ENCODE assay signal across 3 cellular contexts in the genomic region with DNA sequence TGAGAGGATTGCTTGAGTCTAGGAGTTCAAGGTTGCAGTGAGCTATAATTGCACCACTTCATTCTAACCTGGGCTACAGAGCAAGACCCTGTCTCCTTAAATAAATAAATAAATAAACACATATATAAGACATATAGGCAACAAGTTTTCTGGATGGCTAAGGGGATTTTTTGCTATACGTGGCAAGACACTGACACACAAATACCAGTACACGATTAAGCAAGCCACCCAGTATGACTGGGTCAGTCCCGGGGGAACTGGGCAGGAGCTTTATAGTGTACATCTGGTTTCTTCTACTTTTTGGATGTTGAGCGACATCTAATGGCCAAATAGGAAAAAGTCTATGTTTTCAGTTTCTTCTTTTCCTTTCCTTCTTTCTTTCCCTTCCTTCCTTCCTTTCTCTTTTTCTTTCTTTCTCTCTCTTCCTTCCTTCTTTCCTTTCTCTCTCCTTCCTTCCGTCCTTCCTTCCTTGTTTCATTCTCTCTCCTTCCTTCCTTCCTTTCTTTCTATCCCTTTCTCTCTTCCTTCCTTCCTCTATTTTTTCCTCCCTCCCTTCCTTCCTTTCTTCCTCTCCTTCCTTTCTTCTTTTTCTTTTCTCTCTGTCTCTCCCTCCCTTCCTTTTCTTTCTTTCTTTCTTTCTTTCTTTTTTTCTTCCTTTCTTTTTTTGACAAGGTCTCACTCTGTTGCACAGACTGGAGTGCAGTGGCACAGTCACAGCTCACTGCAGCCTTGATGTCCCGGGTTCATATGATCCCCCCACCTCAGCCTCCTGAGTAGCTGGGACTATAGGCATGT.
TF ChIP-seq lines count a peak whose summit lies in the region.

No MANE protein-coding gene starts in this region.

TF ChIP-seq in A549, 52 proteins besides CTCF, POLR2A, EP300 and RAD21:
- peak; percentile 83 for TF ChIP-seq SMC3 (IDR thresholded peaks at IDR 0.05)
- TF ChIP-seq ZC3H11A (IDR thresholded peaks at IDR 0.05) = peak; percentile 14; the same call in 1 of the 2 replicates
- TF ChIP-seq, protein P1, sequence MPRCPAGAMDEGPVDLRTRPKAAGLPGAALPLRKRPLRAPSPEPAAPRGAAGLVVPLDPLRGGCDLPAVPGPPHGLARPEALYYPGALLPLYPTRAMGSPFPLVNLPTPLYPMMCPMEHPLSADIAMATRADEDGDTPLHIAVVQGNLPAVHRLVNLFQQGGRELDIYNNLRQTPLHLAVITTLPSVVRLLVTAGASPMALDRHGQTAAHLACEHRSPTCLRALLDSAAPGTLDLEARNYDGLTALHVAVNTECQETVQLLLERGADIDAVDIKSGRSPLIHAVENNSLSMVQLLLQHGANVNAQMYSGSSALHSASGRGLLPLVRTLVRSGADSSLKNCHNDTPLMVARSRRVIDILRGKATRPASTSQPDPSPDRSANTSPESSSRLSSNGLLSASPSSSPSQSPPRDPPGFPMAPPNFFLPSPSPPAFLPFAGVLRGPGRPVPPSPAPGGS (IDR thresholded peaks at IDR 0.05) = no peak
- TF ChIP-seq FOSL2 (IDR thresholded peaks at IDR 0.05) = no peak
- TF ChIP-seq FOSL2 (CRISPR knock-in tag; IDR thresholded peaks at IDR 0.05) = 0 out of 2 replicates have a peak, but pooled peaks have one; percentile 5
- TF ChIP-seq CEBPB (IDR thresholded peaks at IDR 0.05) = peak in 1 of 2 experiments; percentile 36; a peak in 1 of 4 replicates

TF ChIP-seq in HEK293, 187 proteins besides CTCF, POLR2A, EP300 and RAD21:
- TF ChIP-seq ZNF366 (tag by site-specific recombination; conservative IDR thresholded peaks at IDR 0.05) = peak; percentile 100
- no peak for TF ChIP-seq ZNF211 (tag by site-specific recombination; IDR thresholded peaks at IDR 0.05; ENCODE audit: low read depth)
- peak; percentile 94 for TF ChIP-seq ZNF558 (tag by site-specific recombination; IDR thresholded peaks at IDR 0.05)
- TF ChIP-seq PRDM1 (tag by site-specific recombination; IDR thresholded peaks at IDR 0.05) = peak; percentile 99
- no peak for TF ChIP-seq ZNF19 (tag by site-specific recombination; IDR thresholded peaks at IDR 0.05; ENCODE audit: low read depth)
- TF ChIP-seq ZNF654 (tag by site-specific recombination; IDR thresholded peaks at IDR 0.05; ENCODE audit: low read depth) = peak; percentile 97
- no peak for TF ChIP-seq ZNF138 (tag by site-specific recombination; IDR thresholded peaks at IDR 0.05; ENCODE audit: borderline replicate concordance)
- 0 out of 2 replicates have a peak, but pooled peaks have one; percentile 25 for TF ChIP-seq SCRT2 (tag by site-specific recombination; IDR thresholded peaks at IDR 0.05)
- no peak for TF ChIP-seq ZNF37A (tag by site-specific recombination; IDR thresholded peaks at IDR 0.05)
- peak; percentile 78; the same call in 1 of the 2 replicates for TF ChIP-seq ZNF2 (tag by site-specific recombination; IDR thresholded peaks at IDR 0.05)
- TF ChIP-seq ZNF629 (tag by site-specific recombination; IDR thresholded peaks at IDR 0.05) = 0 out of 2 replicates have a peak, but pooled peaks have one; percentile 18
- no peak for TF ChIP-seq ZNF626 (tag by site-specific recombination; IDR thresholded peaks at IDR 0.05)
- TF ChIP-seq ZNF169 (tag by site-specific recombination; IDR thresholded peaks at IDR 0.05) = no peak
- TF ChIP-seq, protein P2, sequence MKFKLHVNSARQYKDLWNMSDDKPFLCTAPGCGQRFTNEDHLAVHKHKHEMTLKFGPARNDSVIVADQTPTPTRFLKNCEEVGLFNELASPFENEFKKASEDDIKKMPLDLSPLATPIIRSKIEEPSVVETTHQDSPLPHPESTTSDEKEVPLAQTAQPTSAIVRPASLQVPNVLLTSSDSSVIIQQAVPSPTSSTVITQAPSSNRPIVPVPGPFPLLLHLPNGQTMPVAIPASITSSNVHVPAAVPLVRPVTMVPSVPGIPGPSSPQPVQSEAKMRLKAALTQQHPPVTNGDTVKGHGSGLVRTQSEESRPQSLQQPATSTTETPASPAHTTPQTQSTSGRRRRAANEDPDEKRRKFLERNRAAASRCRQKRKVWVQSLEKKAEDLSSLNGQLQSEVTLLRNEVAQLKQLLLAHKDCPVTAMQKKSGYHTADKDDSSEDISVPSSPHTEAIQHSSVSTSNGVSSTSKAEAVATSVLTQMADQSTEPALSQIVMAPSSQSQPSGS (tag by site-specific recombination; IDR thresholded peaks at IDR 0.05; ENCODE audit: low read depth) = no peak
- TF ChIP-seq ZBTB17 (tag by site-specific recombination; IDR thresholded peaks at IDR 0.05) = peak; percentile 59
- TF ChIP-seq ZNF24 (tag by site-specific recombination; IDR thresholded peaks at IDR 0.05) = no peak
- TF ChIP-seq ZNF658 (tag by site-specific recombination; IDR thresholded peaks at IDR 0.05) = no peak
- no peak for TF ChIP-seq ZNF335 (tag by site-specific recombination; conservative IDR thresholded peaks at IDR 0.05)
- TF ChIP-seq, protein P3, sequence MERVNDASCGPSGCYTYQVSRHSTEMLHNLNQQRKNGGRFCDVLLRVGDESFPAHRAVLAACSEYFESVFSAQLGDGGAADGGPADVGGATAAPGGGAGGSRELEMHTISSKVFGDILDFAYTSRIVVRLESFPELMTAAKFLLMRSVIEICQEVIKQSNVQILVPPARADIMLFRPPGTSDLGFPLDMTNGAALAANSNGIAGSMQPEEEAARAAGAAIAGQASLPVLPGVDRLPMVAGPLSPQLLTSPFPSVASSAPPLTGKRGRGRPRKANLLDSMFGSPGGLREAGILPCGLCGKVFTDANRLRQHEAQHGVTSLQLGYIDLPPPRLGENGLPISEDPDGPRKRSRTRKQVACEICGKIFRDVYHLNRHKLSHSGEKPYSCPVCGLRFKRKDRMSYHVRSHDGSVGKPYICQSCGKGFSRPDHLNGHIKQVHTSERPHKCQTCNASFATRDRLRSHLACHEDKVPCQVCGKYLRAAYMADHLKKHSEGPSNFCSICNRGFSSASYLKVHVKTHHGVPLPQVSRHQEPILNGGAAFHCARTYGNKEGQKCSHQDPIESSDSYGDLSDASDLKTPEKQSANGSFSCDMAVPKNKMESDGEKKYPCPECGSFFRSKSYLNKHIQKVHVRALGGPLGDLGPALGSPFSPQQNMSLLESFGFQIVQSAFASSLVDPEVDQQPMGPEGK (tag by site-specific recombination; IDR thresholded peaks at IDR 0.05) = peak; percentile 40; the same call in 1 of the 2 replicates
- 0 out of 2 replicates have a peak, but pooled peaks have one; percentile 14 for TF ChIP-seq SP7 (tag by site-specific recombination; IDR thresholded peaks at IDR 0.05)
- TF ChIP-seq ZFP37 (tag by site-specific recombination; IDR thresholded peaks at IDR 0.05) = 0 out of 2 replicates have a peak, but pooled peaks have one; percentile 56
- peak; percentile 34; the same call in 1 of the 2 replicates for TF ChIP-seq ZSCAN23 (tag by site-specific recombination; IDR thresholded peaks at IDR 0.05)

TF ChIP-seq in K562, 482 proteins besides CTCF, POLR2A, EP300 and RAD21 (continues in another document):
- TF ChIP-seq ZNF76 (CRISPR knock-in tag; IDR thresholded peaks at IDR 0.05; ENCODE audit: borderline replicate concordance) = no peak
- TF ChIP-seq, protein P4, sequence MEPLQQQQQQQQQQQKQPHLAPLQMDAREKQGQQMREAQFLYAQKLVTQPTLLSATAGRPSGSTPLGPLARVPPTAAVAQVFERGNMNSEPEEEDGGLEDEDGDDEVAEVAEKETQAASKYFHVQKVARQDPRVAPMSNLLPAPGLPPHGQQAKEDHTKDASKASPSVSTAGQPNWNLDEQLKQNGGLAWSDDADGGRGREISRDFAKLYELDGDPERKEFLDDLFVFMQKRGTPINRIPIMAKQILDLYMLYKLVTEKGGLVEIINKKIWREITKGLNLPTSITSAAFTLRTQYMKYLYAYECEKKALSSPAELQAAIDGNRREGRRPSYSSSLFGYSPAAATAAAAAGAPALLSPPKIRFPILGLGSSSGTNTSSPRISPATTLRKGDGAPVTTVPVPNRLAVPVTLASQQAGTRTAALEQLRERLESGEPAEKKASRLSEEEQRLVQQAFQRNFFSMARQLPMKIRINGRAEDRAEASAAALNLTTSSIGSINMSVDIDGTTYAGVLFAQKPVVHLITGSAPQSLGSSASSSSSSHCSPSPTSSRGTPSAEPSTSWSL (CRISPR knock-in tag; IDR thresholded peaks at IDR 0.05; ENCODE audit: borderline replicate concordance) = no peak
- TF ChIP-seq SNIP1 (IDR thresholded peaks at IDR 0.05; ENCODE audit: low read depth) = peak; percentile 42; the same call in 1 of the 2 replicates
- TF ChIP-seq ILF3 (IDR thresholded peaks at IDR 0.05; ENCODE audit: borderline replicate concordance) = no peak
- TF ChIP-seq ZFP36 (IDR thresholded peaks at IDR 0.05; ENCODE audit: low read depth, low read length, partially characterized antibody) = no peak
- TF ChIP-seq, protein P5, sequence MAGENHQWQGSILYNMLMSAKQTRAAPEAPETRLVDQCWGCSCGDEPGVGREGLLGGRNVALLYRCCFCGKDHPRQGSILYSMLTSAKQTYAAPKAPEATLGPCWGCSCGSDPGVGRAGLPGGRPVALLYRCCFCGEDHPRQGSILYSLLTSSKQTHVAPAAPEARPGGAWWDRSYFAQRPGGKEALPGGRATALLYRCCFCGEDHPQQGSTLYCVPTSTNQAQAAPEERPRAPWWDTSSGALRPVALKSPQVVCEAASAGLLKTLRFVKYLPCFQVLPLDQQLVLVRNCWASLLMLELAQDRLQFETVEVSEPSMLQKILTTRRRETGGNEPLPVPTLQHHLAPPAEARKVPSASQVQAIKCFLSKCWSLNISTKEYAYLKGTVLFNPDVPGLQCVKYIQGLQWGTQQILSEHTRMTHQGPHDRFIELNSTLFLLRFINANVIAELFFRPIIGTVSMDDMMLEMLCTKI (IDR thresholded peaks at IDR 0.05; ENCODE audit: partially characterized antibody) = no peak
- TF ChIP-seq, protein P6, sequence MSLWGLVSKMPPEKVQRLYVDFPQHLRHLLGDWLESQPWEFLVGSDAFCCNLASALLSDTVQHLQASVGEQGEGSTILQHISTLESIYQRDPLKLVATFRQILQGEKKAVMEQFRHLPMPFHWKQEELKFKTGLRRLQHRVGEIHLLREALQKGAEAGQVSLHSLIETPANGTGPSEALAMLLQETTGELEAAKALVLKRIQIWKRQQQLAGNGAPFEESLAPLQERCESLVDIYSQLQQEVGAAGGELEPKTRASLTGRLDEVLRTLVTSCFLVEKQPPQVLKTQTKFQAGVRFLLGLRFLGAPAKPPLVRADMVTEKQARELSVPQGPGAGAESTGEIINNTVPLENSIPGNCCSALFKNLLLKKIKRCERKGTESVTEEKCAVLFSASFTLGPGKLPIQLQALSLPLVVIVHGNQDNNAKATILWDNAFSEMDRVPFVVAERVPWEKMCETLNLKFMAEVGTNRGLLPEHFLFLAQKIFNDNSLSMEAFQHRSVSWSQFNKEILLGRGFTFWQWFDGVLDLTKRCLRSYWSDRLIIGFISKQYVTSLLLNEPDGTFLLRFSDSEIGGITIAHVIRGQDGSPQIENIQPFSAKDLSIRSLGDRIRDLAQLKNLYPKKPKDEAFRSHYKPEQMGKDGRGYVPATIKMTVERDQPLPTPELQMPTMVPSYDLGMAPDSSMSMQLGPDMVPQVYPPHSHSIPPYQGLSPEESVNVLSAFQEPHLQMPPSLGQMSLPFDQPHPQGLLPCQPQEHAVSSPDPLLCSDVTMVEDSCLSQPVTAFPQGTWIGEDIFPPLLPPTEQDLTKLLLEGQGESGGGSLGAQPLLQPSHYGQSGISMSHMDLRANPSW (CRISPR knock-in tag; IDR thresholded peaks at IDR 0.05) = no peak
- TF ChIP-seq, protein P7, sequence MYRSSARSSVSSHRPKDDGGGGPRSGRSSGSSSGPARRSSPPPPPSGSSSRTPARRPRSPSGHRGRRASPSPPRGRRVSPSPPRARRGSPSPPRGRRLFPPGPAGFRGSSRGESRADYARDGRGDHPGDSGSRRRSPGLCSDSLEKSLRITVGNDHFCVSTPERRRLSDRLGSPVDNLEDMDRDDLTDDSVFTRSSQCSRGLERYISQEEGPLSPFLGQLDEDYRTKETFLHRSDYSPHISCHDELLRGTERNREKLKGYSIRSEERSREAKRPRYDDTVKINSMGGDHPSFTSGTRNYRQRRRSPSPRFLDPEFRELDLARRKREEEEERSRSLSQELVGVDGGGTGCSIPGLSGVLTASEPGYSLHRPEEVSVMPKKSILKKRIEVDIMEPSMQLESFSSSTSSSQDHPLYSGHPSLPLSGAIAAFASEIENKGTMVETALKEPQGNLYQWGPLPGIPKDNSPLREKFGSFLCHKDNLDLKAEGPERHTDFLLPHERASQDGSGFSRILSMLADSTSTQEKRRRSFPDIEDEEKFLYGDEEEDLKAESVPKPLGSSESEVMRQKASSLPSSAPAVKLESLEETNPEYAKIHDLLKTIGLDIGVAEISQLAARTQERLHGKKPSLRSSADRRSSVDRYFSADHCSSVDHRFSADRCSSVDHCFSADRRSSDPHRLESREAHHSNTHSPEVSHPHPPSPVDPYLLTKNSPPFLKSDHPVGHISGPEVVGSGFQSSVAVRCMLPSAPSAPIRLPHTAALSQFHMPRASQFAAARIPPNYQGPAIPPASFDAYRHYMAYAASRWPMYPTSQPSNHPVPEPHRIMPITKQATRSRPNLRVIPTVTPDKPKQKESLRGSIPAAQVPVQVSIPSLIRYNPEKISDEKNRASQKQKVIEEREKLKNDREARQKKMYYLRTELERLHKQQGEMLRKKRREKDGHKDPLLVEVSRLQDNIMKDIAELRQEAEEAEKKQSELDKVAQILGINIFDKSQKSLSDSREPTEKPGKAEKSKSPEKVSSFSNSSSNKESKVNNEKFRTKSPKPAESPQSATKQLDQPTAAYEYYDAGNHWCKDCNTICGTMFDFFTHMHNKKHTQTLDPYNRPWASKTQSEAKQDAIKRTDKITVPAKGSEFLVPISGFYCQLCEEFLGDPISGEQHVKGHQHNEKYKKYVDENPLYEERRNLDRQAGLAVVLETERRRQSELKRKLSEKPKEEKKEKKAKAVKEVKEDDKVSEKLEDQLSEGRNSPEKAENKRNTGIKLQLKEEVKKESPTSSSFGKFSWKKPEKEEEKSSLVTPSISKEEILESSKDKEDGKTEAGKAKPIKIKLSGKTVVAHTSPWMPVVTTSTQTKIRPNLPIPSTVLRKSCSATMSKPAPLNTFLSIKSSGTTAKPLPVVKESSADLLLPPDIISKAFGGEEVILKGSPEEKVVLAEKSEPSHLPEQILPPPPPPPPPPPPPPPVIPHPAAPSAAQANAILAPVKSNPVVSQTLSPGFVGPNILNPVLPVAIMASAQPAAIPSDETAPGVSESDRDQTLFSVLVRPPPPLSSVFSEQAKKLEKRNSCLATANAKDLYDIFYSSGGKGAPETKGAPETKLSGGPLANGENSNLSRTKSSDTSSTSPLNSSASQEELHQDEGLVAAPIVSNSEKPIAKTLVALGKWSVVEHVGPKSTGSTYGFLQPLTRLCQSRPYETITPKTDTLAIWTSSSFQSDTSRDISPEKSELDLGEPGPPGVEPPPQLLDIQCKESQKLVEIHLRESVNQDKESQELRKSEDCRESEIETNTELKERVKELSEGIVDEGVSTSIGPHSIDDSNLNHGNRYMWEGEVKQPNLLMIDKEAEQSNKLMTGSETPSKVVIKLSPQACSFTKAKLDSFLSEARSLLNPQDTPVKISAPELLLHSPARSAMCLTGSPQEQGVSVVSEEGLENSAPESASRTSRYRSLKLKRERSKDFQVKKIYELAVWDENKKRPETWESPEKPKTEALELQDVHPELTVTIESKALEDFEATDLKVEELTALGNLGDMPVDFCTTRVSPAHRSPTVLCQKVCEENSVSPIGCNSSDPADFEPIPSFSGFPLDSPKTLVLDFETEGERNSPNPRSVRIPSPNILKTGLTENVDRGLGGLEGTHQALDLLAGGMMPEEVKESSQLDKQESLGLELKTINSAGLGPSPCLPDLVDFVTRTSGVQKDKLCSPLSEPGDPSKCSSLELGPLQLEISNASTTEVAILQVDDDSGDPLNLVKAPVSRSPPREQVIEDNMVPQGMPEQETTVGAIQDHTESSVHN (IDR thresholded peaks at IDR 0.05; ENCODE audit: borderline replicate concordance in 1 of 2, low read depth in 1 of 2) = no peak
